In the genomic region with DNA sequence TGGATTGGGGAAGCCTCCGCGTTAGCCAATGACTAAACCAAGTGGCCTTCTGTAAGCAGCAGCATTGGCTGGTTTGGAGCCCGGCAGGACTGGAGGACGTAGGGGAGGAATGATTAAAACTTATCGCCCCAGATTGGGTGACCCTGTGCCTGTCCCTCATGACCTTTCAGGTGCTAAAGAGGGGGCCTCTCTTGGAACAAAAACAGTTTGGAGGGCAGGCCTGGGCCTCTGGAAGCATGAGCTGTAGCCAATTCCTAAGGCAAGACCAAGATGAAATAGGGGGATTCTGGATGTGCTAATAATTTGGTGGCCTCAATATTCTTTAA, we compare ENCODE assay signal across 8 cellular contexts. TPM values are rescaled to one million over a fixed set of nuclear protein-coding genes. Genes with fewer than 3 reads are reported as not detected.
A peak's percentile ranks its signal among the peaks of the same experiment; 100 is the strongest.
DNase-seq lines count a peak whose midpoint lies in the region; ATAC-seq and TF ChIP-seq lines count a peak whose summit lies in the region.

No MANE protein-coding gene starts in this region.

- H3K27ac ChIP-seq in BLaER1 (no peak overlapping the region), HUES64 (ENCODE audit: low read depth, low read length) (no peak overlapping the region), endodermal cell (ENCODE audit: low read depth, low read length) (no peak overlapping the region)

- no peak for TF ChIP-seq CTCF in endodermal cell (conservative IDR thresholded peaks at IDR 0.05)
- TF ChIP-seq CTCF in nephron (IDR thresholded peaks at IDR 0.05; ENCODE audit: unreplicated experiment in 3 of 3): no peak

- peaks cover 49% of the 10 kb centered on the region for H3K27me3 Mint-ChIP-seq in endodermal cell (ENCODE audit: insufficient read depth)
- H3K27me3 Mint-ChIP-seq in nephron (ENCODE audit: low read depth): peaks cover 27% of the 10 kb centered on the region

- ATAC-seq in GM18519 (IDR thresholded peaks at IDR 0.05; ENCODE audit: low FRiP score, unreplicated experiment): no peak

- H3K4me1 Mint-ChIP-seq in endodermal cell (peaks cover 31% of the 10 kb centered on the region), nephron (peaks cover 69% of the 10 kb centered on the region)

- H3K36me3 ChIP-seq in BLaER1 (no peaks in the 10 kb centered on the region), HUES64 (ENCODE audit: insufficient read depth, low read length) (no peaks in the 10 kb centered on the region), endodermal cell (ENCODE audit: control insufficient read depth, insufficient read depth, low read length) (no peaks in the 10 kb centered on the region)

- H3K27ac Mint-ChIP-seq in endodermal cell: no peak overlapping the region
- H3K27ac Mint-ChIP-seq in nephron: peak overlapping the region in 1 of 3 experiments; percentile 52

- peak overlapping the region; percentile 65 for H3K4me3 Mint-ChIP-seq in endodermal cell
- peak overlapping the region; percentile 80 to 93 (median 91) for H3K4me3 Mint-ChIP-seq in nephron

- H3K9me3 ChIP-seq in BLaER1 (no peaks in the 10 kb centered on the region), HUES64 (ENCODE audit: insufficient read depth, low read depth, low read length) (no peaks in the 10 kb centered on the region), endodermal cell (ENCODE audit: control insufficient read depth, low read length) (no peaks in the 10 kb centered on the region)

- H4K20me1 ChIP-seq in BLaER1: peaks cover 6% of the 10 kb centered on the region; the same call in 1 of the 2 replicates

- WGBS in HUES64: 33% methylated on average over 5 of the region's 5 CpGs
- WGBS in endodermal cell (ENCODE audit: insufficient coverage in 1 of 2, insufficient read length in 1 of 2), 2 experiments: 49 to 60% methylated on average over 3 to 5 of the region's 5 CpGs

- no peaks in the 10 kb centered on the region for H3K36me3 Mint-ChIP-seq in endodermal cell (ENCODE audit: low read depth)
- H3K36me3 Mint-ChIP-seq in nephron (ENCODE audit: low read depth): no peaks in the 10 kb centered on the region

- H3K9ac ChIP-seq in BLaER1 (no peak overlapping the region), HUES64 (ENCODE audit: low read depth, low read length) (no peak overlapping the region), endodermal cell (ENCODE audit: extremely low read depth, low read length, poor library complexity, severe bottlenecking) (no peak overlapping the region)

- H3K27me3 ChIP-seq in BLaER1 (peaks cover 30% of the 10 kb centered on the region), HUES64 (ENCODE audit: insufficient read depth, low read length) (peaks cover 59% of the 10 kb centered on the region), endodermal cell (ENCODE audit: control insufficient read depth, insufficient read depth, low read length, poor library complexity, severe bottlenecking) (peaks cover 29% of the 10 kb centered on the region)

- H3K4me1 ChIP-seq in BLaER1: peaks cover 45% of the 10 kb centered on the region
- peaks cover 17% of the 10 kb centered on the region; the same call in 1 of the 2 replicates for H3K4me1 ChIP-seq in HUES64 (ENCODE audit: insufficient read depth, low read length)
- H3K4me1 ChIP-seq in endodermal cell (ENCODE audit: control insufficient read depth, insufficient read depth, low read length): peaks cover 12% of the 10 kb centered on the region

- DNase-seq in endodermal cell (no peak), HK-2 (ENCODE audit: unreplicated experiment) (no peak), posterior vena cava (ENCODE audit: low spot score) (no peak)
- DNase-seq in activated CD4-positive, alpha-beta T cell treated with anti-CD3 and anti-CD28 coated beads for 4 hours: no peak

- H3K4me2 ChIP-seq in BLaER1: peak overlapping the region; percentile 97; the same call in 1 of the 2 replicates

- H3K9me3 Mint-ChIP-seq in endodermal cell (no peaks in the 10 kb centered on the region), nephron (no peaks in the 10 kb centered on the region)

- H3K4me3 ChIP-seq in BLaER1: no peak overlapping the region
- peak overlapping the region; percentile 62; the same call in 1 of the 2 replicates for H3K4me3 ChIP-seq in HUES64 (ENCODE audit: low read length)
- H3K4me3 ChIP-seq in endodermal cell (ENCODE audit: low read length): peak overlapping the region; percentile 80

- intact Hi-C loops in posterior vena cava (cut with DNase I): no loop called here

RNA-seq across cellular contexts. Expression of a gene that starts 1.4 kb away (rescaled TPM):
- polyA plus RNA-seq in HUES64 (2013, experiment 1 of 2): 4.4 TPM
- polyA plus RNA-seq in HUES64 (2013, experiment 2 of 2): 7.5 TPM
- total RNA-seq in endodermal cell (10 to 100 TPM in 1 of 2 donors, 1 to 10 TPM in 1; 4.9 to 20.7 TPM), posterior vena cava (10 to 100 TPM; 14.0 to 14.7 TPM)
- 6.1 TPM for polyA plus RNA-seq in endodermal cell (2013, experiment 1 of 2)
- polyA plus RNA-seq in endodermal cell (2013, experiment 2 of 2): 6.0 TPM
